ENCODE assay signal across 30 cellular contexts in the genomic region with DNA sequence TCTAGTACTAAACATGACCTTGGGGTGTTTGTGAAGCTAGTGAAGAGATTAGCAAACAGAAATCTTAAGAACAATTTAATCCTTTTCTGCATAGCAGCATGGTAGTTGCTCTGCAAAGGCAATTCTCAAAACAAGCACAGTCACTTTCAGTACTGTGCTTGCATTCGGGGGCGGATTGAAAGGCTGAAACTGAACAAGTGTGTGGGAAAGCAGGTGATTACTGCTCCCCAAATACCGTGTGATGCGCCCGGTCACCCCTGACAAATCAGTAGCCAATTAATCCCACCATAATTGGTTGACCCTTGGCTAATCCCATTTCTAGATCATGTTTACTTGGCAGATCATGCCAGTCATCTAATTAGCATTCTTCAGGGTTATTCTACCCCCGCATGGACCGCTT.
DNase-seq lines count a peak whose midpoint lies in the region; ATAC-seq, FAIRE-seq and TF ChIP-seq lines count a peak whose summit lies in the region.
"Had no signal": no experiment of that assay in that cellular context is flagged by ENCODE, and none has a peak within 500 bp of the region (broad histone marks: within the 10 kb centered on the region; RNA-seq: fewer than 3 reads in every experiment).

No MANE protein-coding gene starts in this region.

- ATAC-seq in HG03025 (IDR thresholded peaks at IDR 0.05; ENCODE audit: low FRiP score, unreplicated experiment) (peak; percentile 84), HG02571 (IDR thresholded peaks at IDR 0.05; ENCODE audit: unreplicated experiment) (no peak), Right ventricle myocardium superior (ENCODE audit: poor library complexity) (no peak)
- ATAC-seq: A549; activated CD8-positive, alpha-beta T cell treated with anti-CD3 and anti-CD28 coated beads for 36 hours; left ventricle myocardium superior; naive thymus-derived CD4-positive, alpha-beta T cell; SK-N-SH treated with all-trans-retinoic acid at 6 μM for 48 hours; T-helper 17 cell had no signal

- intact Hi-C loops in Right ventricle myocardium superior (cut with DNase I) = no loop called here

- DNase-seq in GM10266 (ENCODE audit: extremely low spot score) (peak; percentile 31), GM19239 (ENCODE audit: insufficient read length, low spot score) (no peak), NCI-H82 (lab: John Stamatoyannopoulos, UW) (peak; percentile 88), Right ventricle myocardium superior (no peak), UCSD-AML1 (lab: John Stamatoyannopoulos, UW; ENCODE audit: unreplicated experiment) (no peak)
- DNase-seq in activated naive CD4-positive, alpha-beta T cell treated with anti-CD3 and anti-CD28 coated beads, Interleukin-2, amount 50 U/mL, for 16 hours = no peak
- DNase-seq: activated CD4-positive, CD25-positive, alpha-beta regulatory T cell treated with anti-CD3 and anti-CD28 coated beads, Interleukin-2, amount 50 U/mL, for 72 hours; activated CD8-positive, alpha-beta T cell treated with anti-CD3 and anti-CD28 coated beads for 36 hours; AML-193; CD4-positive, alpha-beta memory T cell; colonic mucosa; DMS153; effector CD8-positive, alpha-beta T cell; glutamatergic neuron; islet precursor cell; KBM-7; left ventricle myocardium superior; midbrain; MM.1S; naive thymus-derived CD4-positive, alpha-beta T cell; NCI-H2081; NCI-H2227 treated with DMSO at 0.1 percent for 48 hours; T-helper 17 cell had no signal

- TF ChIP-seq CTCF in GM10266 (IDR thresholded peaks at IDR 0.05; ENCODE audit: control insufficient read depth, insufficient read depth, low read depth, missing control alignments) = no peak

- FAIRE-seq in GM19239 (lab: Jason Lieb, UNC) = peak; percentile 73
- FAIRE-seq: A549, bronchial epithelial cell, H54, HTR-8/SVneo had no signal

Comparison
In these comparisons a context has a peak if more than half of its experiments do, and no peak if none do; other contexts are left out.
1. DNase-seq: peak in GM10266 (single experiment) and NCI-H82 (single experiment); none in GM19239 (single experiment), Right ventricle myocardium superior (single experiment), UCSD-AML1 (single experiment) and activated naive CD4-positive, alpha-beta T cell treated with anti-CD3 and anti-CD28 coated beads, Interleukin-2, amount 50 U/mL, for 16 hours (single experiment).